17 cellular contexts compared by ENCODE assay signal in the genomic region with DNA sequence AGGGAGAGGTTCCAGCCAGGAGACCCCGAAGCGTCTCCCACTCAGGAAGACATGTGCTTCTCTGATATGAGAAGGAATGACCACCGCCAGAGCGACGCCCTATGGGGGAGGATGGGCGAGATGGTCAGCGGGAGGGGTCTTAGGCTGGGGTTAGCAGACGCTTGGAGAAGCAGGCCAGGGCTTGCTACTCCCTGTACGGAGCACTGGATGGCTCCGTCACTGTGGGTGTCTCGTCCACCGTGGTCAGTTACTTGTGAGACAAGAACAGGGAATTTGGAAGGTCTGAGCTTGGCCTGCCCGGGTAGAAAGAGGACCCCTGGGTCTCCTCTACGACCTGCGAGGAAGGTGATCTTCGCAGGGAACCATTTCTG. TPM values are rescaled to one million over a fixed set of nuclear protein-coding genes. Genes with fewer than 3 reads are reported as not detected.
DNase-seq lines count a peak whose midpoint lies in the region; ATAC-seq and TF ChIP-seq lines count a peak whose summit lies in the region.
"Had no signal": no experiment of that assay in that cellular context is flagged by ENCODE, and none has a peak within 500 bp of the region (broad histone marks: within the 10 kb centered on the region; RNA-seq: fewer than 3 reads in every experiment).

No MANE protein-coding gene starts in this region.

- no peaks in the 10 kb centered on the region for H3K9me3 Mint-ChIP-seq in activated CD8-positive, alpha-beta memory T cell treated with anti-CD3 and anti-CD28 coated beads, Interleukin-2, amount 10 ng/mL, durations not matched to agents 7 days and 5 days (ENCODE audit: low read depth)
- H3K9me3 Mint-ChIP-seq in chondrocyte (ENCODE audit: low read depth) = peaks cover 3% of the 10 kb centered on the region
- H3K9me3 Mint-ChIP-seq: activated CD4-positive, alpha-beta memory T cell treated with anti-CD3 and anti-CD28 coated beads, Interleukin-2, amount 10 ng/mL, durations not matched to agents 7 days and 5 days; activated naive CD8-positive, alpha-beta T cell treated with anti-CD3 and anti-CD28 coated beads for 36 hours; activated T-cell treated with anti-CD3 and anti-CD28 coated beads, Interleukin-2, amount 50 U/mL, for 72 hours; memory B cell had no signal

- no peaks in the 10 kb centered on the region for H3F3A ChIP-seq in smooth muscle cell (ENCODE audit: low read depth)

- peak overlapping the region; percentile 3 for H2AFZ ChIP-seq in smooth muscle cell (ENCODE audit: low read depth)

- peaks cover 5% of the 10 kb centered on the region for H3K27me3 Mint-ChIP-seq in activated CD8-positive, alpha-beta memory T cell treated with anti-CD3 and anti-CD28 coated beads, Interleukin-2, amount 10 ng/mL, durations not matched to agents 7 days and 5 days
- no peaks in the 10 kb centered on the region for H3K27me3 Mint-ChIP-seq in chondrocyte (ENCODE audit: low read depth)
- H3K27me3 Mint-ChIP-seq: activated naive CD8-positive, alpha-beta T cell treated with anti-CD3 and anti-CD28 coated beads for 36 hours had no signal

- H3K4me1 Mint-ChIP-seq in activated CD8-positive, alpha-beta memory T cell treated with anti-CD3 and anti-CD28 coated beads, Interleukin-2, amount 10 ng/mL, durations not matched to agents 7 days and 5 days = no peaks in the 10 kb centered on the region
- peaks cover 15% of the 10 kb centered on the region for H3K4me1 Mint-ChIP-seq in chondrocyte (ENCODE audit: low read depth)

- CTCF ChIA-PET in activated CD8-positive, alpha-beta memory T cell treated with anti-CD3 and anti-CD28 coated beads, Interleukin-2, amount 10 ng/mL, durations not matched to agents 7 days and 5 days (lab: Charles Lee) = interaction anchor here (1.0 to 1.7 kb wide), 9 partner anchors 8 to 619 kb away, joined by 3 to 6 read pairs (median 3); no protein-coding TSS in a partner anchor

- H3K4me3 ChIP-seq in smooth muscle cell = no peak overlapping the region

- no peak overlapping the region for H3K9ac ChIP-seq in smooth muscle cell (ENCODE audit: low read depth)

- H4K20me1 ChIP-seq in smooth muscle cell (ENCODE audit: low read depth) = no peaks in the 10 kb centered on the region

- no peak for ATAC-seq in activated CD8-positive, alpha-beta memory T cell treated with anti-CD3 and anti-CD28 coated beads, Interleukin-2, amount 10 ng/mL, durations not matched to agents 7 days and 5 days
- peak; percentile 9 for ATAC-seq in GM19372 (IDR thresholded peaks at IDR 0.05; ENCODE audit: low read depth, unreplicated experiment)
- no peak for ATAC-seq in GM21529 (IDR thresholded peaks at IDR 0.05; ENCODE audit: unreplicated experiment)

- H3K27me3 ChIP-seq in smooth muscle cell (ENCODE audit: low read depth) = no peaks in the 10 kb centered on the region
- H3K27me3 ChIP-seq: upper lobe of left lung had no signal

- H3K79me2 ChIP-seq in smooth muscle cell (ENCODE audit: low read depth) = no peaks in the 10 kb centered on the region

- H3K4me1 ChIP-seq in smooth muscle cell (ENCODE audit: low read depth) = no peaks in the 10 kb centered on the region

- no peaks in the 10 kb centered on the region for H3K36me3 ChIP-seq in smooth muscle cell (ENCODE audit: low read depth)
- H3K36me3 ChIP-seq: upper lobe of left lung had no signal

- TF ChIP-seq CTCF in chondrocyte (IDR thresholded peaks at IDR 0.05) (no peak), smooth muscle cell (IDR thresholded peaks at IDR 0.05; ENCODE audit: borderline replicate concordance, insufficient read depth, poor library complexity, severe bottlenecking) (no peak)

- no peaks in the 10 kb centered on the region for H3K9me3 ChIP-seq in smooth muscle cell (replicated peaks; ENCODE audit: low read depth)
- H3K9me3 ChIP-seq: Caco-2, upper lobe of left lung had no signal

- WGBS in smooth muscle cell (ENCODE audit: low lambda C conversion rate) = 75% methylated on average over 16 of the region's 16 CpGs

- peak; percentile 36 for DNase-seq in activated CD8-positive, alpha-beta memory T cell treated with anti-CD3 and anti-CD28 coated beads, Interleukin-2, amount 10 ng/mL, durations not matched to agents 7 days and 5 days
- DNase-seq in activated CD8-positive, alpha-beta memory T cell treated with anti-CD3 and anti-CD28 coated beads, Interleukin-2, amount 50 U/mL, for 48 hours = no peak
- DNase-seq in chondrocyte (ENCODE audit: low spot score) = peak; percentile 77
- DNase-seq in smooth muscle cell (lab: John Stamatoyannopoulos, UW; ENCODE audit: unreplicated experiment) = no peak
- no peak for DNase-seq in OCI-M1 (lab: John Stamatoyannopoulos, UW)
- DNase-seq in HuH-7.5 (ENCODE audit: low spot score) = no peak
- DNase-seq: activated naive CD8-positive, alpha-beta T cell treated with anti-CD3 and anti-CD28 coated beads for 36 hours; NCI-H2081 treated with DMSO at 0.1 percent for 48 hours; NCI-H774 had no signal

- H3K27ac ChIP-seq in smooth muscle cell (ENCODE audit: low read depth) = no peak overlapping the region
- H3K27ac ChIP-seq: epithelial cell of prostate, upper lobe of left lung had no signal

- H3K27ac Mint-ChIP-seq in activated CD8-positive, alpha-beta memory T cell treated with anti-CD3 and anti-CD28 coated beads, Interleukin-2, amount 10 ng/mL, durations not matched to agents 7 days and 5 days = no peak overlapping the region
- H3K27ac Mint-ChIP-seq in chondrocyte (ENCODE audit: unreplicated experiment) = no peak overlapping the region
- H3K27ac Mint-ChIP-seq: activated CD4-positive, alpha-beta memory T cell treated with anti-CD3 and anti-CD28 coated beads, Interleukin-2, amount 10 ng/mL, durations not matched to agents 7 days and 5 days had no signal

- no peak overlapping the region for H3K4me3 Mint-ChIP-seq in activated CD8-positive, alpha-beta memory T cell treated with anti-CD3 and anti-CD28 coated beads, Interleukin-2, amount 10 ng/mL, durations not matched to agents 7 days and 5 days
- no peak overlapping the region for H3K4me3 Mint-ChIP-seq in chondrocyte (ENCODE audit: unreplicated experiment)

- no peak overlapping the region for H3K4me2 ChIP-seq in smooth muscle cell

- H3K36me3 Mint-ChIP-seq in activated CD8-positive, alpha-beta memory T cell treated with anti-CD3 and anti-CD28 coated beads, Interleukin-2, amount 10 ng/mL, durations not matched to agents 7 days and 5 days = no peaks in the 10 kb centered on the region
- H3K36me3 Mint-ChIP-seq in chondrocyte (ENCODE audit: low read depth) = no peaks in the 10 kb centered on the region
- H3K36me3 Mint-ChIP-seq: activated naive CD8-positive, alpha-beta T cell treated with anti-CD3 and anti-CD28 coated beads for 36 hours; memory B cell had no signal

RNA-seq across cellular contexts. Expression of a gene that starts 39.8 kb away (rescaled TPM):
- total RNA-seq in activated CD8-positive, alpha-beta memory T cell treated with anti-CD3 and anti-CD28 coated beads, Interleukin-2, amount 10 ng/mL, durations not matched to agents 7 days and 5 days = 10 to 100 TPM; 22.1 to 25.6 TPM
- total RNA-seq in chondrocyte (25.5 to 33.9 TPM (median 28.8 TPM) in 3 replicates), smooth muscle cell (18.3 and 27.2 TPM in 2 replicates)
- 29.1 and 31.2 TPM in 2 replicates for polyA plus RNA-seq in smooth muscle cell

Comparison
In these comparisons a context has a peak if more than half of its experiments do, and no peak if none do; other contexts are left out.
1. DNase-seq: peak in activated CD8-positive, alpha-beta memory T cell treated with anti-CD3 and anti-CD28 coated beads, Interleukin-2, amount 10 ng/mL, durations not matched to agents 7 days and 5 days (single experiment) and chondrocyte (single experiment); none in activated CD8-positive, alpha-beta memory T cell treated with anti-CD3 and anti-CD28 coated beads, Interleukin-2, amount 50 U/mL, for 48 hours (single experiment), smooth muscle cell (single experiment), OCI-M1 (single experiment) and HuH-7.5 (single experiment).